Comparison of ENCODE assay signal across 16 cellular contexts in the genomic region with DNA sequence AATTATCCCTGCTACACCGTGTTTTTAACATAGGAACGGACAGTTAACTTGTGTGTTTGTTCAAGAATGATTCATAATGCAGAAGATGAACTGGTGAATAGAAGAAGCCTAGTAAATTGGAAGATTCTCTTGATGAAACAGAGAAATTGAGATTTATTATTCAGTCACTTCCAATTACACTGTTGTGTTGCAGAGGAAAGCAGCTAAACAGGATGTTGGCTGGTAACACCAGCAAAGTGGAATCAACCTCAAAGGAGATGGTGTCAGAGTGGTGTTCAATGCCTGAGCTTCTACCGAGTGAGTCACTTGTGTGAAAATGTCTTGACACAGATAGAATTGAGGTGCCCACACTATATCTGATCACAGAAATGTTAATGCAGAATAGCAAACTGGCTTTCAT.
A peak's percentile ranks its signal among the peaks of the same experiment; 100 is the strongest.
DNase-seq lines count a peak whose midpoint lies in the region; TF ChIP-seq lines count a peak whose summit lies in the region.
"Had no signal": no experiment of that assay in that cellular context is flagged by ENCODE, and none has a peak within 500 bp of the region (broad histone marks: within the 10 kb centered on the region; RNA-seq: fewer than 3 reads in every experiment).

No MANE protein-coding gene starts in this region.

- no peaks in the 10 kb centered on the region for H3K27me3 ChIP-seq in esophagus squamous epithelium
- H3K27me3 ChIP-seq: heart left ventricle, left lung, upper lobe of right lung had no signal

- no peaks in the 10 kb centered on the region for H3K27me3 Mint-ChIP-seq in activated T-cell treated with anti-CD3 and anti-CD28 coated beads, Interleukin-2, amount 50 U/mL, for 24 hours
- H3K27me3 Mint-ChIP-seq in activated CD4-positive, alpha-beta T cell treated with anti-CD3 and anti-CD28 coated beads, Interleukin-2, amount 10 ng/mL, durations not matched to agents 24 days and 14 days, result no peaks in the 10 kb centered on the region
- H3K27me3 Mint-ChIP-seq in CD14-positive monocyte (ENCODE audit: low read depth in 3 of 3), result no peaks in the 10 kb centered on the region

- H3K27ac Mint-ChIP-seq in activated T-cell treated with anti-CD3 and anti-CD28 coated beads, Interleukin-2, amount 50 U/mL, for 24 hours, result no peak overlapping the region
- H3K27ac Mint-ChIP-seq in activated CD4-positive, alpha-beta T cell treated with anti-CD3 and anti-CD28 coated beads, Interleukin-2, amount 10 ng/mL, durations not matched to agents 24 days and 14 days, result peak overlapping the region; percentile 8
- H3K27ac Mint-ChIP-seq in CD14-positive monocyte, result no peak overlapping the region

- peaks cover 0 to 18% (median 0%) of the 10 kb centered on the region in 3 donors for H3K4me1 ChIP-seq in esophagus squamous epithelium
- H3K4me1 ChIP-seq: upper lobe of right lung had no signal

- no peak for TF ChIP-seq POLR2A in esophagus squamous epithelium (IDR thresholded peaks at IDR 0.05)

- H3K9me3 ChIP-seq in esophagus squamous epithelium, result no peaks in the 10 kb centered on the region
- H3K9me3 ChIP-seq: heart left ventricle, left lung, upper lobe of right lung had no signal

- no peaks in the 10 kb centered on the region for H3K36me3 Mint-ChIP-seq in activated T-cell treated with anti-CD3 and anti-CD28 coated beads, Interleukin-2, amount 50 U/mL, for 24 hours (ENCODE audit: low read depth)
- H3K36me3 Mint-ChIP-seq in activated CD4-positive, alpha-beta T cell treated with anti-CD3 and anti-CD28 coated beads, Interleukin-2, amount 10 ng/mL, durations not matched to agents 24 days and 14 days (ENCODE audit: low read depth), result no peaks in the 10 kb centered on the region
- H3K36me3 Mint-ChIP-seq in CD14-positive monocyte, result peaks cover under 1 to 3% of the 10 kb centered on the region in 2 donors

- H3K9me3 Mint-ChIP-seq in activated T-cell treated with anti-CD3 and anti-CD28 coated beads, Interleukin-2, amount 50 U/mL, for 24 hours, result peaks cover 2% of the 10 kb centered on the region
- H3K9me3 Mint-ChIP-seq in activated CD4-positive, alpha-beta T cell treated with anti-CD3 and anti-CD28 coated beads, Interleukin-2, amount 10 ng/mL, durations not matched to agents 24 days and 14 days, result peaks cover 5% of the 10 kb centered on the region
- peaks cover 0 to 7% (median 2%) of the 10 kb centered on the region in 7 donors for H3K9me3 Mint-ChIP-seq in CD14-positive monocyte

- intact Hi-C loops in activated CD4-positive, alpha-beta T cell treated with anti-CD3 and anti-CD28 coated beads, Interleukin-2, amount 10 ng/mL, durations not matched to agents 24 days and 14 days (cut with micrococcal nuclease), result no loop called here
- intact Hi-C loops in CD14-positive monocyte (cut with micrococcal nuclease) (no loop called here), esophagus squamous epithelium (cut with DNase I) (no loop called here)

- DNase-seq in activated T-cell treated with anti-CD3 and anti-CD28 coated beads for 24 hours (ENCODE audit: low read depth) (peak; percentile 16), fibroblast of mammary gland (ENCODE audit: low read depth) (peak; percentile 45), KG1 (lab: John Stamatoyannopoulos, UW) (no peak), CD14-positive monocyte (ENCODE audit: low spot score) (no peak), esophagus squamous epithelium (lab: John Stamatoyannopoulos, UW) (no peak)
- DNase-seq in activated T-cell treated with anti-CD3 and anti-CD28 coated beads, Interleukin-2, amount 50 U/mL, for 24 hours, result no peak
- peak; percentile 77 for DNase-seq in activated CD4-positive, alpha-beta T cell treated with anti-CD3 and anti-CD28 coated beads, Interleukin-2, amount 10 ng/mL, durations not matched to agents 24 days and 14 days
- peak; percentile 27 for DNase-seq in stimulated activated CD8-positive, alpha-beta memory T cell treated with anti-CD3 and anti-CD28 coated beads, Interleukin-4, amount 100 ng/mL, for 48 hours
- DNase-seq: DMS153, heart left ventricle, left lung, NCI-H1105 treated with DMSO at 0.1 percent for 48 hours, NCI-H446 treated with DMSO at 0.1 percent for 48 hours, PC-9, upper lobe of right lung had no signal

- no peak overlapping the region for H3K4me3 ChIP-seq in fibroblast of mammary gland (ENCODE audit: control insufficient read depth, low read depth, low read length)
- no peak overlapping the region for H3K4me3 ChIP-seq in esophagus squamous epithelium
- H3K4me3 ChIP-seq: heart left ventricle, left lung, PC-9, skin epidermis, upper lobe of right lung had no signal

- no peak overlapping the region for H3K27ac ChIP-seq in esophagus squamous epithelium
- H3K27ac ChIP-seq: left lung, PC-9, upper lobe of right lung had no signal

- H3K4me3 Mint-ChIP-seq in activated T-cell treated with anti-CD3 and anti-CD28 coated beads, Interleukin-2, amount 50 U/mL, for 24 hours, result no peak overlapping the region
- H3K4me3 Mint-ChIP-seq in activated CD4-positive, alpha-beta T cell treated with anti-CD3 and anti-CD28 coated beads, Interleukin-2, amount 10 ng/mL, durations not matched to agents 24 days and 14 days, result no peak overlapping the region
- H3K4me3 Mint-ChIP-seq in CD14-positive monocyte, result no peak overlapping the region

- 68 to 77% methylated on average over 3 of the region's 3 CpGs for WGBS in esophagus squamous epithelium, 2 donors

- no peaks in the 10 kb centered on the region for H3K36me3 ChIP-seq in esophagus squamous epithelium
- H3K36me3 ChIP-seq: heart left ventricle, left lung, upper lobe of right lung had no signal

- H3K4me1 Mint-ChIP-seq in activated T-cell treated with anti-CD3 and anti-CD28 coated beads, Interleukin-2, amount 50 U/mL, for 24 hours (ENCODE audit: low read depth), result peaks cover 13% of the 10 kb centered on the region
- peaks cover 18% of the 10 kb centered on the region for H3K4me1 Mint-ChIP-seq in activated CD4-positive, alpha-beta T cell treated with anti-CD3 and anti-CD28 coated beads, Interleukin-2, amount 10 ng/mL, durations not matched to agents 24 days and 14 days
- peaks cover 17% of the 10 kb centered on the region for H3K4me1 Mint-ChIP-seq in CD14-positive monocyte

- TF ChIP-seq CTCF in fibroblast of mammary gland (conservative IDR thresholded peaks at IDR 0.05; ENCODE audit: control insufficient read depth, insufficient read depth, low read depth, low read length), result no peak
- TF ChIP-seq CTCF in CD14-positive monocyte (IDR thresholded peaks at IDR 0.05), result no peak
- TF ChIP-seq CTCF in esophagus squamous epithelium (IDR thresholded peaks at IDR 0.05), result no peak

Comparison
In these comparisons a context has a peak if more than half of its experiments do, and no peak if none do; other contexts are left out.
1. DNase-seq: peak in activated T-cell treated with anti-CD3 and anti-CD28 coated beads for 24 hours (single experiment), activated CD4-positive, alpha-beta T cell treated with anti-CD3 and anti-CD28 coated beads, Interleukin-2, amount 10 ng/mL, durations not matched to agents 24 days and 14 days (single experiment), fibroblast of mammary gland (single experiment) and stimulated activated CD8-positive, alpha-beta memory T cell treated with anti-CD3 and anti-CD28 coated beads, Interleukin-4, amount 100 ng/mL, for 48 hours (single experiment); none in activated T-cell treated with anti-CD3 and anti-CD28 coated beads, Interleukin-2, amount 50 U/mL, for 24 hours (single experiment), KG1 (single experiment), CD14-positive monocyte (single experiment) and esophagus squamous epithelium (single experiment).